Comparison of ENCODE assay signal across 24 cellular contexts in genomic region chr2:120372816-120373215, GRCh38. TPM values are rescaled to one million over a fixed set of nuclear protein-coding genes. Genes with fewer than 3 reads are reported as not detected.
DNase-seq lines count a peak whose midpoint lies in the region; ATAC-seq, FAIRE-seq and TF ChIP-seq lines count a peak whose summit lies in the region.
"Had no signal": no experiment of that assay in that cellular context is flagged by ENCODE, and none has a peak within 500 bp of the region (broad histone marks: within the 10 kb centered on the region; RNA-seq: fewer than 3 reads in every experiment).

No MANE protein-coding gene starts in this region.

- H3K4me3 Mint-ChIP-seq in neural progenitor cell (no peak overlapping the region), Calu3 (ENCODE audit: low read depth, unreplicated experiment) (no peak overlapping the region)
- H3K4me3 Mint-ChIP-seq in activated CD8-positive, alpha-beta memory T cell treated with anti-CD3 and anti-CD28 coated beads, Interleukin-2, amount 10 ng/mL, durations not matched to agents 7 days and 5 days = no peak overlapping the region
- H3K4me3 Mint-ChIP-seq: CD4-positive, CD25-positive, alpha-beta regulatory T cell had no signal

- peak overlapping the region; percentile 54 for H3K4me2 ChIP-seq in neural progenitor cell
- H3K4me2 ChIP-seq: SK-N-SH had no signal

- BruUV-seq in Calu3 (replicated peaks; lab: Mats Ljungman, UMichigan) = no TSS peak

- no peak for TF ChIP-seq POLR2A in GM12891 (IDR thresholded peaks at IDR 0.05; ENCODE audit: low read depth, low read length)

- H3K27me3 Mint-ChIP-seq in neural progenitor cell (ENCODE audit: insufficient read depth, low read depth) = peaks cover 19% of the 10 kb centered on the region
- H3K27me3 Mint-ChIP-seq in activated CD8-positive, alpha-beta memory T cell treated with anti-CD3 and anti-CD28 coated beads, Interleukin-2, amount 10 ng/mL, durations not matched to agents 7 days and 5 days = peaks cover 10% of the 10 kb centered on the region
- H3K27me3 Mint-ChIP-seq in Calu3 (ENCODE audit: unreplicated experiment) = peaks cover 47% of the 10 kb centered on the region
- H3K27me3 Mint-ChIP-seq: CD4-positive, CD25-positive, alpha-beta regulatory T cell had no signal

- peak; percentile 16 for FAIRE-seq in GM12891 (lab: Jason Lieb, UNC)
- peak; percentile 77 for FAIRE-seq in bronchial epithelial cell (lab: Jason Lieb, UNC)
- FAIRE-seq: D721Med had no signal

- no peak for ATAC-seq in activated CD8-positive, alpha-beta memory T cell treated with anti-CD3 and anti-CD28 coated beads, Interleukin-2, amount 10 ng/mL, durations not matched to agents 7 days and 5 days
- ATAC-seq: HCT116, PC-3 had no signal

- peaks cover 14% of the 10 kb centered on the region for H4K20me1 ChIP-seq in neural progenitor cell (ENCODE audit: low read depth)

- H3K36me3 Mint-ChIP-seq in neural progenitor cell (no peaks in the 10 kb centered on the region), Calu3 (ENCODE audit: insufficient read depth, unreplicated experiment) (no peaks in the 10 kb centered on the region)
- H3K36me3 Mint-ChIP-seq in activated CD8-positive, alpha-beta memory T cell treated with anti-CD3 and anti-CD28 coated beads, Interleukin-2, amount 10 ng/mL, durations not matched to agents 7 days and 5 days = no peaks in the 10 kb centered on the region
- H3K36me3 Mint-ChIP-seq: CD4-positive, CD25-positive, alpha-beta regulatory T cell had no signal

- DNase-seq in GM12891 (ENCODE audit: insufficient read length, low spot score) (no peak), bronchial epithelial cell (ENCODE audit: low read depth) (no peak), neural progenitor cell (ENCODE audit: low spot score) (no peak), iPS-NIHi11 (ENCODE audit: low spot score) (no peak), Calu3 (no peak)
- no peak for DNase-seq in stimulated activated CD8-positive, alpha-beta memory T cell treated with anti-CD3 and anti-CD28 coated beads, Interleukin-4, amount 100 ng/mL, for 48 hours
- DNase-seq in activated CD8-positive, alpha-beta memory T cell treated with anti-CD3 and anti-CD28 coated beads, Interleukin-2, amount 10 ng/mL, durations not matched to agents 7 days and 5 days = no peak
- DNase-seq: CD4-positive, CD25-positive, alpha-beta regulatory T cell; GOT3; Karpas-422; NCI-H1092 treated with DMSO at 0.1 percent for 48 hours; NCI-H1436; NCI-H187; NCI-H2081 treated with DMSO at 0.1 percent for 48 hours; NCI-H2171; NCI-H226; NCI-H524; NCI-H774; PC-3; SK-N-SH had no signal

- intact Hi-C loops in Calu3 (cut with micrococcal nuclease; ENCODE audit: unreplicated experiment) = no loop called here

- H3F3A ChIP-seq in neural progenitor cell (ENCODE audit: low read depth) = peaks cover 18% of the 10 kb centered on the region

- no peak overlapping the region for H3K9ac ChIP-seq in HUES48 (ENCODE audit: low read depth, low read length)
- H3K9ac ChIP-seq in neural progenitor cell = no peak overlapping the region
- H3K9ac ChIP-seq: SK-N-SH had no signal

- H3K9me3 Mint-ChIP-seq in neural progenitor cell (no peaks in the 10 kb centered on the region), Calu3 (ENCODE audit: low read depth, unreplicated experiment) (no peaks in the 10 kb centered on the region)
- no peaks in the 10 kb centered on the region for H3K9me3 Mint-ChIP-seq in activated CD8-positive, alpha-beta memory T cell treated with anti-CD3 and anti-CD28 coated beads, Interleukin-2, amount 10 ng/mL, durations not matched to agents 7 days and 5 days (ENCODE audit: low read depth)
- H3K9me3 Mint-ChIP-seq: CD4-positive, CD25-positive, alpha-beta regulatory T cell had no signal

- H3K27ac ChIP-seq in HUES48 (ENCODE audit: low read depth, low read length) (peak overlapping the region; percentile 59), neural progenitor cell (no peak overlapping the region)
- H3K27ac ChIP-seq: HL-60 had no signal

- H3K36me3 ChIP-seq in HUES48 (ENCODE audit: control insufficient read depth, insufficient read depth, low read length) = no peaks in the 10 kb centered on the region
- no peaks in the 10 kb centered on the region for H3K36me3 ChIP-seq in bronchial epithelial cell (ENCODE audit: control insufficient read depth, insufficient read depth, low read length)
- H3K36me3 ChIP-seq in neural progenitor cell = no peaks in the 10 kb centered on the region

- no peak overlapping the region for H2AFZ ChIP-seq in neural progenitor cell (replicated peaks)

- H3K4me3 ChIP-seq in HUES48 (ENCODE audit: low read depth, low read length) (peak overlapping the region; percentile 14), bronchial epithelial cell (ENCODE audit: low read depth, low read length) (no peak overlapping the region), neural progenitor cell (no peak overlapping the region)

- H3K4me1 Mint-ChIP-seq in neural progenitor cell (peaks cover 9% of the 10 kb centered on the region), Calu3 (ENCODE audit: low read depth, unreplicated experiment) (no peaks in the 10 kb centered on the region)
- H3K4me1 Mint-ChIP-seq in activated CD8-positive, alpha-beta memory T cell treated with anti-CD3 and anti-CD28 coated beads, Interleukin-2, amount 10 ng/mL, durations not matched to agents 7 days and 5 days = no peaks in the 10 kb centered on the region
- H3K4me1 Mint-ChIP-seq: CD4-positive, CD25-positive, alpha-beta regulatory T cell had no signal

- H3K27me3 ChIP-seq in HUES48 (ENCODE audit: control insufficient read depth, insufficient read depth, low read length) (peaks cover 40% of the 10 kb centered on the region), bronchial epithelial cell (ENCODE audit: control insufficient read depth, insufficient read depth, low read length) (peaks cover 3% of the 10 kb centered on the region), neural progenitor cell (peaks cover 20% of the 10 kb centered on the region)

- TF ChIP-seq CTCF in bronchial epithelial cell (IDR thresholded peaks at IDR 0.05; ENCODE audit: insufficient read depth, low read length, severe bottlenecking) (no peak), neural progenitor cell (IDR thresholded peaks at IDR 0.05) (no peak), Calu3 (IDR thresholded peaks at IDR 0.05; ENCODE audit: unreplicated experiment) (no peak)

- H3K79me2 ChIP-seq in neural progenitor cell (ENCODE audit: low read depth) = no peaks in the 10 kb centered on the region

- H3K9me3 ChIP-seq in HUES48 (ENCODE audit: control insufficient read depth, insufficient read depth, low read length) (no peaks in the 10 kb centered on the region), neural progenitor cell (ENCODE audit: low read depth) (no peaks in the 10 kb centered on the region)
- H3K9me3 ChIP-seq: SK-N-SH had no signal

- peaks cover 22% of the 10 kb centered on the region for H3K4me1 ChIP-seq in HUES48 (ENCODE audit: control insufficient read depth, insufficient read depth, low read length)
- H3K4me1 ChIP-seq in neural progenitor cell = peaks cover 16% of the 10 kb centered on the region

- CTCF ChIA-PET in activated CD8-positive, alpha-beta memory T cell treated with anti-CD3 and anti-CD28 coated beads, Interleukin-2, amount 10 ng/mL, durations not matched to agents 7 days and 5 days (lab: Charles Lee) = no interaction called here
- CTCF ChIA-PET in Calu3 (lab: Charles Lee) = no interaction called here

- H3K27ac Mint-ChIP-seq in neural progenitor cell (no peak overlapping the region), Calu3 (ENCODE audit: unreplicated experiment) (no peak overlapping the region)
- no peak overlapping the region for H3K27ac Mint-ChIP-seq in activated CD8-positive, alpha-beta memory T cell treated with anti-CD3 and anti-CD28 coated beads, Interleukin-2, amount 10 ng/mL, durations not matched to agents 7 days and 5 days
- H3K27ac Mint-ChIP-seq: CD4-positive, CD25-positive, alpha-beta regulatory T cell had no signal

TF ChIP-seq in GM12891, 5 proteins besides CTCF, POLR2A, EP300 and RAD21:
- no peak for TF ChIP-seq PAX5 (IDR thresholded peaks at IDR 0.05; ENCODE audit: insufficient read depth, low read length, severe bottlenecking)
- no peak for TF ChIP-seq TAF1 (IDR thresholded peaks at IDR 0.05; ENCODE audit: low read depth, low read length)
- TF ChIP-seq POLR2AphosphoS5 (IDR thresholded peaks at IDR 0.05; ENCODE audit: low read depth, low read length) = no peak
- TF ChIP-seq POU2F2 (IDR thresholded peaks at IDR 0.05; ENCODE audit: low read depth, low read length) = no peak
- no peak for TF ChIP-seq SPI1 (IDR thresholded peaks at IDR 0.05; ENCODE audit: low read depth, low read length)
TF ChIP-seq in GM12891: peak in this region for 0.

RNA-seq across cellular contexts. Expression of gene INHBB, which starts 26.9 kb away (rescaled TPM):
- not detected for polyA plus RNA-seq in GM12891 (2012; ENCODE audit: low read depth, missing spikeins)
- total RNA-seq in bronchial epithelial cell (0.53 and 2.3 TPM in 2 replicates), neural progenitor cell (ENCODE audit: low replicate concordance) (not detected in 2 replicates), Calu3 (2022) (not detected in 2 replicates)
- total RNA-seq in activated CD8-positive, alpha-beta memory T cell treated with anti-CD3 and anti-CD28 coated beads, Interleukin-2, amount 10 ng/mL, durations not matched to agents 7 days and 5 days = not detected
- total RNA-seq: CD4-positive, CD25-positive, alpha-beta regulatory T cell had no signal
- polyA plus RNA-seq: CD4-positive, CD25-positive, alpha-beta regulatory T cell had no signal
